17 cellular contexts compared by ENCODE assay signal in the genomic region with DNA sequence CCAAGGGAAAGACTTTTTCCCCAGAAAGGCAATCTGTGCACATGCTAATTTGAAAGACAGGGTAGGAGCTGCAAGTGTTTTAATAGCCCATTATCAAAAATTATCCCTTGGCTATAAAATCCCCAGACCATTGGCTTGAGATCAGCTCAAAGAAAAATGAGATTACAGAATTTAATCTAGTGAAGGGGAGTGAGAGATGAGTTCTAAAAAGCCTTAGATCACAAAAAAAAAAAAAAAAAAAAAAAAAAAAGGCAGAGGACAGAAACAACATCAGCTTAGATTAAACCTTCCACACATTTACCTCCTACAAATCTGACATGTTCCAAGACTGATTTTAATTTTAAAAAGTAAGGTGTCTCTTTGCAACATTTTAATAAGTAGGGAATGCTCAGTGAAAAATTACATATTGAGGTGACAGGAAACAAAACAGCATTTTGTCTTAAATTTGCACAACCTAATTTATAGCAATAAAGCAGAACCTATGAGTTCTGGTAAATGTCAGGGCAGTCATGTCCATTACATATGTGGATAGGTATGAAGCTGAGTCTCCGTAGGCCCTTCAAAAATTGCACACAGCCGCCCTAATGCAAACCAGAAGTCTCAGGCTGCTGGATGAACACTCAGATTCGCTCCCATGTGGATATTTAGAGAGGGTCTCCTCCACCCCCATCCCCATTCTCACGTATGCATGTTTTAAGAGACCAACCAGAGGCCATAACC. TPM values are rescaled to one million over a fixed set of nuclear protein-coding genes. Genes with fewer than 3 reads are reported as not detected.
DNase-seq lines count a peak whose midpoint lies in the region; FAIRE-seq and TF ChIP-seq lines count a peak whose summit lies in the region.
"Had no signal": no experiment of that assay in that cellular context is flagged by ENCODE, and none has a peak within 500 bp of the region (broad histone marks: within the 10 kb centered on the region; RNA-seq: fewer than 3 reads in every experiment).

No MANE protein-coding gene starts in this region.

- peaks cover 29 to 65% (median 51%) of the 10 kb centered on the region in 4 donors for H3K4me1 ChIP-seq in stomach
- H3K4me1 ChIP-seq: colonic mucosa had no signal

- TF ChIP-seq CTCF in astrocyte of the spinal cord (IDR thresholded peaks at IDR 0.05; ENCODE audit: low read depth, low read length), result no peak
- TF ChIP-seq CTCF in glutamatergic neuron (IDR thresholded peaks at IDR 0.05; ENCODE audit: partially characterized antibody, unreplicated experiment), result no peak
- no peak for TF ChIP-seq CTCF in stomach (IDR thresholded peaks at IDR 0.05)
- TF ChIP-seq CTCF in GM10248 (IDR thresholded peaks at IDR 0.05; ENCODE audit: control extremely low read depth, extremely low read depth, low read depth, missing control alignments), result no peak

- peaks cover 33% of the 10 kb centered on the region for H3K4me1 Mint-ChIP-seq in glutamatergic neuron (ENCODE audit: low read depth, unreplicated experiment)

- CTCF ChIA-PET in GM10248 (lab: Yijun Ruan, JAX), result interaction anchor here (2.4 kb wide), 1 partner anchor 10 kb away, joined by 9 read pairs; no protein-coding TSS in a partner anchor

- peaks cover 2% of the 10 kb centered on the region for H3K9me3 Mint-ChIP-seq in glutamatergic neuron (ENCODE audit: unreplicated experiment)
- H3K9me3 Mint-ChIP-seq: activated CD4-positive, alpha-beta T cell treated with anti-CD3 and anti-CD28 coated beads, Interleukin-2, amount 10 ng/mL, durations not matched to agents 7 days and 5 days; activated naive CD8-positive, alpha-beta T cell treated with anti-CD3 and anti-CD28 coated beads, Interleukin-2, amount 10 ng/mL, durations not matched to agents 7 days and 5 days had no signal

- no peaks in the 10 kb centered on the region for H3K27me3 ChIP-seq in stomach
- H3K27me3 ChIP-seq: colonic mucosa had no signal

- in situ Hi-C loops in astrocyte of the spinal cord (cut with HindIII; ENCODE audit: low sequenced_read_pairs), result no loop called here

- 57 to 70% (median 64%) methylated on average over 4 of the region's 4 CpGs for WGBS in stomach, 5 donors

- no peaks in the 10 kb centered on the region for H3K27me3 Mint-ChIP-seq in glutamatergic neuron (ENCODE audit: unreplicated experiment)
- H3K27me3 Mint-ChIP-seq: progenitor cell of endocrine pancreas had no signal

- TF ChIP-seq EP300 in stomach (IDR thresholded peaks at IDR 0.05), result no peak

- no peak for FAIRE-seq in frontal cortex (lab: Jason Lieb, UNC)

- TF ChIP-seq POLR2A in stomach (IDR thresholded peaks at IDR 0.05), result no peak

- peaks cover 3% of the 10 kb centered on the region for H3K36me3 Mint-ChIP-seq in glutamatergic neuron (ENCODE audit: unreplicated experiment)
- H3K36me3 Mint-ChIP-seq: activated naive CD8-positive, alpha-beta T cell treated with anti-CD3 and anti-CD28 coated beads, Interleukin-2, amount 10 ng/mL, durations not matched to agents 7 days and 5 days had no signal

- H3K27ac Mint-ChIP-seq in glutamatergic neuron (ENCODE audit: unreplicated experiment), result peak overlapping the region; percentile 60
- H3K27ac Mint-ChIP-seq: activated CD4-positive, alpha-beta T cell treated with anti-CD3 and anti-CD28 coated beads, Interleukin-2, amount 10 ng/mL, durations not matched to agents 7 days and 5 days; activated naive CD8-positive, alpha-beta T cell treated with anti-CD3 and anti-CD28 coated beads, Interleukin-2, amount 10 ng/mL, durations not matched to agents 7 days and 5 days; progenitor cell of endocrine pancreas had no signal

- no peak overlapping the region for H3K4me3 Mint-ChIP-seq in glutamatergic neuron (ENCODE audit: unreplicated experiment)
- H3K4me3 Mint-ChIP-seq: activated CD4-positive, alpha-beta T cell treated with anti-CD3 and anti-CD28 coated beads, Interleukin-2, amount 10 ng/mL, durations not matched to agents 7 days and 5 days; activated naive CD8-positive, alpha-beta T cell treated with anti-CD3 and anti-CD28 coated beads, Interleukin-2, amount 10 ng/mL, durations not matched to agents 7 days and 5 days had no signal

- intact Hi-C loops in stomach (cut with DNase I; ENCODE audit: low total_unique reads), result no loop called here

- DNase-seq in NCI-H1105 treated with DMSO at 0.1 percent for 48 hours (lab: John Stamatoyannopoulos, UW) (peak; percentile 49), NCI-H1105 (lab: John Stamatoyannopoulos, UW) (no peak), astrocyte of the spinal cord (ENCODE audit: low read depth, low spot score) (peak; percentile 51), glutamatergic neuron (no peak), stomach (no peak), frontal cortex (ENCODE audit: low spot score in 2 of 2) (no peak), HK-2 (ENCODE audit: unreplicated experiment) (no peak), GM10248 (ENCODE audit: extremely low spot score) (no peak)
- DNase-seq: activated CD4-positive, alpha-beta T cell treated with anti-CD3 and anti-CD28 coated beads, Interleukin-2, amount 10 ng/mL, durations not matched to agents 7 days and 5 days; activated naive CD8-positive, alpha-beta T cell treated with anti-CD3 and anti-CD28 coated beads, Interleukin-2, amount 10 ng/mL, durations not matched to agents 7 days and 5 days; activated T-cell treated with anti-CD3 and anti-CD28 coated beads, Interleukin-2, amount 50 U/mL, for 1 hour; islet precursor cell; NCI-H1048; stimulated activated CD4-positive, alpha-beta T cell treated with anti-CD3 and anti-CD28 coated beads, Interleukin-1b, Interleukin-23, amount 100 ng/mL, for 48 hours had no signal

- no peaks in the 10 kb centered on the region for H3K9me3 ChIP-seq in stomach
- H3K9me3 ChIP-seq: colonic mucosa had no signal

- POLR2A ChIA-PET in GM10248 (lab: Yijun Ruan, JAX), result no interaction called here

- H3K4me3 ChIP-seq in astrocyte of the spinal cord (ENCODE audit: low read depth, low read length) (no peak overlapping the region), stomach (no peak overlapping the region)
- H3K4me3 ChIP-seq: colonic mucosa had no signal

- no peaks in the 10 kb centered on the region for H3K36me3 ChIP-seq in stomach
- H3K36me3 ChIP-seq: colonic mucosa had no signal

- peak overlapping the region; percentile 23 to 70 (median 23) for H3K27ac ChIP-seq in stomach
- H3K27ac ChIP-seq: 22Rv1, colonic mucosa had no signal

RNA-seq across cellular contexts. Expression of a gene that starts 43.4 kb away (rescaled TPM):
- total RNA-seq in glutamatergic neuron (ENCODE audit: unreplicated experiment) (1.5 TPM), stomach (100 to 1,000 TPM in 4 of 5 donors, 10 to 100 TPM in 1; 30.1 to 624 (median 148) TPM), frontal cortex (104 TPM)
- 1 to 10 TPM; 6.7 to 9.4 (median 7.7) TPM for polyA plus RNA-seq in stomach
- total RNA-seq: activated CD4-positive, alpha-beta T cell treated with anti-CD3 and anti-CD28 coated beads, Interleukin-2, amount 10 ng/mL, durations not matched to agents 7 days and 5 days; activated naive CD8-positive, alpha-beta T cell treated with anti-CD3 and anti-CD28 coated beads, Interleukin-2, amount 10 ng/mL, durations not matched to agents 7 days and 5 days had no signal

Comparison
In these comparisons a context has a peak if more than half of its experiments do, and no peak if none do; other contexts are left out.
1. DNase-seq: peak in NCI-H1105 treated with DMSO at 0.1 percent for 48 hours (single experiment) and astrocyte of the spinal cord (single experiment); none in NCI-H1105 (single experiment), glutamatergic neuron (single experiment), stomach (single experiment), frontal cortex (0 of 2), HK-2 (single experiment) and GM10248 (single experiment).
2. RNA of a gene that starts 43.4 kb away (total RNA-seq): 30.1 to 624 TPM in stomach and 104 TPM in frontal cortex (single experiment); 1.5 TPM in glutamatergic neuron (single experiment); every median in the first group is over 10 times any median in the second.